In genomic region chr4:141620715-141621114, GRCh38 we compare ENCODE assay signal across 11 cellular contexts.
"Had no signal": no experiment of that assay in that cellular context is flagged by ENCODE, and none has a peak within 500 bp of the region (broad histone marks: within the 10 kb centered on the region; RNA-seq: fewer than 3 reads in every experiment).

No MANE protein-coding gene starts in this region.

- H3K4me3 ChIP-seq: GM23248, GM23338, HAP-1 had no signal

- H3K27ac Mint-ChIP-seq: HFFc6 had no signal

- DNase-seq: GM23248, GOT3, H7, H9, HCEC 1CT, HFFc6 had no signal

- H2AFZ ChIP-seq: GM23248, GM23338 had no signal

- H3K4me3 Mint-ChIP-seq: GM23338, H9, HFFc6 had no signal

- ATAC-seq: GM23338, HCT116 had no signal

- H3K36me3 ChIP-seq: HAP-1 had no signal

- H3K4me1 ChIP-seq: HAP-1 had no signal

- FAIRE-seq: H1, H54 had no signal

- H3K9ac ChIP-seq: GM23248 had no signal

- H3K4me2 ChIP-seq: GM23338 had no signal

- H3K9me3 ChIP-seq: HAP-1 had no signal

- H3K27ac ChIP-seq: GM23248 had no signal
